ENCODE assay signal across 8 cellular contexts in the genomic region with DNA sequence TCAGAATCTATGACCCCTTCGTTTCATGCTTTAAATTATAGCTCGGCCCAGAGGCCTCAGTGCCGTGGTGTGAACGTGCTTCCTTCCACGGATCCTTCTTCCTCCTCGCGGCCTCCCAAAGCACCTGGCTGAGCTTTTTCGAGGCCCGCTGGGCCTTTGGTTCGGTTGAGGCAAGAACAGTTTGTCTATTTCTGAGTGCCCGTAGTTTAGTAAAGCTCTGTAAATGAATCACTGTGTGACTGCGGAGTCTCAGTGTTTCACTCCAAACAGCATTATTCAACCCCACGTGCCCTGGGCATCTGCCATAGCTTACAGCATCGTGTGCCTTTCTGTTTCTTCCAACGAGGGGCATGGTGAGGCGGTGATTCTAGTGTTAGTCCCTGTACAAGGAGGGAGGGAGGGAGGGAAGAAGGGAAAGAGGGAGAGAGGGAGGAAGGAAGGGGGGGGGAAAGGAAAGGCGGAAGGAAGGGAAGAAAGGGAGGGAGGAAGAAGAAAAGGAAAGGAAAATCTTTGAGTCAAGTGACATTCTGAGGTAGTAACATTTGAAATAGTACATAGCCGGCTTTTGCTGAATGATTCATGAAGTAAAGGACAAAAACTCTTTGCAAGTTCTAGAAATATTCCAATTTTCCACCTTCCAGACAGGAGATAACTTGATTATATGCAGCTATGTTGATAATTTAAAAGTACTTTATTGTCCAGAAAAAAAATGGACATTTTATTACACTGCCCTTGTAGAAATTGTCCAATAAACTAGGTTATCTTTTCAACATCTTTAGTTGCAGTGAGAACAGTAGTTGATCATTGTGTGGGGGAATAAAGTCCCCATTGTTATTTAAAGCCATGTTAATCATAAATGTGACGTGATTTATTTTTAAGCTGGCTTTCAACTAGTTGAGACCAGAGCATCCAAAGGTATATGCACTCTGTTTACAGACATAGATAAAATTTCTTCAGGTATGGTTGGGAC. TPM values are rescaled to one million over a fixed set of nuclear protein-coding genes. Genes with fewer than 3 reads are reported as not detected.
DNase-seq lines count a peak whose midpoint lies in the region; ATAC-seq and TF ChIP-seq lines count a peak whose summit lies in the region.

No MANE protein-coding gene starts in this region.

- H3K27me3 Mint-ChIP-seq in Caco-2 (ENCODE audit: insufficient read depth, unreplicated experiment) (peaks cover 10% of the 10 kb centered on the region), nephron (ENCODE audit: low read depth) (peaks cover 65% of the 10 kb centered on the region)
- H3K27me3 Mint-ChIP-seq in activated CD4-positive, alpha-beta T cell treated with anti-CD3 and anti-CD28 coated beads, Interleukin-2, amount 10 ng/mL, durations not matched to agents 7 days and 5 days, result peaks cover 68% of the 10 kb centered on the region

- peak overlapping the region; percentile 60 for H3K4me3 ChIP-seq in Caco-2 (ENCODE audit: low read depth, low read length)
- peak overlapping the region; percentile 65 for H3K4me3 ChIP-seq in Karpas-422 (ENCODE audit: low read length)

- no TSS peak for BruUV-seq in Caco-2 (replicated peaks; lab: Mats Ljungman, UMichigan)

- H3K4me3 Mint-ChIP-seq in Caco-2 (ENCODE audit: unreplicated experiment), result peak overlapping the region; percentile 93
- H3K4me3 Mint-ChIP-seq in activated CD4-positive, alpha-beta T cell treated with anti-CD3 and anti-CD28 coated beads, Interleukin-2, amount 10 ng/mL, durations not matched to agents 7 days and 5 days, result peak overlapping the region; percentile 82
- peak overlapping the region; percentile 90 to 96 (median 93) for H3K4me3 Mint-ChIP-seq in nephron

- H3K9me3 ChIP-seq in Caco-2 (no peaks in the 10 kb centered on the region), Karpas-422 (ENCODE audit: low read length) (no peaks in the 10 kb centered on the region)

- H3K79me2 ChIP-seq in Karpas-422 (ENCODE audit: low read length), result no peaks in the 10 kb centered on the region

- H4K20me1 ChIP-seq in Karpas-422 (ENCODE audit: insufficient read depth, low read depth, low read length), result no peaks in the 10 kb centered on the region; the same call in 1 of the 2 replicates

- H3K36me3 Mint-ChIP-seq in Caco-2 (ENCODE audit: insufficient read depth, unreplicated experiment), result peaks cover 6% of the 10 kb centered on the region
- H3K36me3 Mint-ChIP-seq in activated CD4-positive, alpha-beta T cell treated with anti-CD3 and anti-CD28 coated beads, Interleukin-2, amount 10 ng/mL, durations not matched to agents 7 days and 5 days (ENCODE audit: low read depth), result no peaks in the 10 kb centered on the region
- no peaks in the 10 kb centered on the region for H3K36me3 Mint-ChIP-seq in nephron (ENCODE audit: low read depth)

- H3K27ac ChIP-seq in Karpas-422 (ENCODE audit: low read length), result no peak overlapping the region

- peak overlapping the region; percentile 91 for H3K4me2 ChIP-seq in Karpas-422 (ENCODE audit: low read depth, low read length, poor library complexity, severe bottlenecking)

- no peak for TF ChIP-seq CTCF in Caco-2 (IDR thresholded peaks at IDR 0.05; ENCODE audit: insufficient read depth in 1 of 2, low read depth in 1 of 2, low read length in 1 of 2, severe bottlenecking in 1 of 2, unreplicated experiment in 1 of 2)
- no peak for TF ChIP-seq CTCF in nephron (IDR thresholded peaks at IDR 0.05; ENCODE audit: unreplicated experiment in 3 of 3)

- H3K36me3 ChIP-seq in Caco-2 (ENCODE audit: control insufficient read depth, insufficient read depth, low read length) (no peaks in the 10 kb centered on the region), Karpas-422 (ENCODE audit: insufficient read depth, low read length) (no peaks in the 10 kb centered on the region)

- H2AFZ ChIP-seq in Karpas-422 (ENCODE audit: low read length), result peak overlapping the region; percentile 96

- H3K9ac ChIP-seq in Karpas-422 (ENCODE audit: low read length), result peak overlapping the region; percentile 66

- POLR2A ChIA-PET in Caco-2 (lab: Charles Lee), result interaction anchor here (1.0 to 1.9 kb wide), 6 partner anchors 8 to 152 kb away, joined by 3 to 9 read pairs (median 6); partner anchors contain the start of gene PYGL
- POLR2A ChIA-PET in activated CD4-positive, alpha-beta T cell treated with anti-CD3 and anti-CD28 coated beads, Interleukin-2, amount 10 ng/mL, durations not matched to agents 7 days and 5 days (lab: Charles Lee), result no interaction called here

- H3K27ac Mint-ChIP-seq in Caco-2 (ENCODE audit: unreplicated experiment) (peak overlapping the region; percentile 68), nephron (peak overlapping the region; percentile 82 to 94 (median 92))
- H3K27ac Mint-ChIP-seq in activated CD4-positive, alpha-beta T cell treated with anti-CD3 and anti-CD28 coated beads, Interleukin-2, amount 10 ng/mL, durations not matched to agents 7 days and 5 days, result no peak overlapping the region

- no peaks in the 10 kb centered on the region for H3K9me2 ChIP-seq in Karpas-422 (replicated peaks; ENCODE audit: insufficient read depth, low read length)

- no peaks in the 10 kb centered on the region for H3K4me1 Mint-ChIP-seq in Caco-2 (ENCODE audit: low read depth, unreplicated experiment)
- H3K4me1 Mint-ChIP-seq in activated CD4-positive, alpha-beta T cell treated with anti-CD3 and anti-CD28 coated beads, Interleukin-2, amount 10 ng/mL, durations not matched to agents 7 days and 5 days, result peaks cover 19% of the 10 kb centered on the region
- H3K4me1 Mint-ChIP-seq in nephron, result peaks cover 26% of the 10 kb centered on the region

- H3K27me3 ChIP-seq in Caco-2 (replicated peaks; ENCODE audit: control insufficient read depth, insufficient read depth, low read length) (no peaks in the 10 kb centered on the region; the same call in 1 of the 2 replicates), Karpas-422 (ENCODE audit: low read length) (no peaks in the 10 kb centered on the region; the same call in 1 of the 2 replicates)

- intact Hi-C loops in Caco-2 (cut with micrococcal nuclease; ENCODE audit: unreplicated experiment), result loop anchor here (1.0 to 5.0 kb wide), 2 partner anchors 61 to 114 kb away; no protein-coding TSS in a partner anchor

- CTCF ChIA-PET in Caco-2 (lab: Charles Lee), result interaction anchor here (1.3 kb wide), 1 partner anchor 8 kb away, joined by 7 read pairs; no protein-coding TSS in a partner anchor
- CTCF ChIA-PET in activated CD4-positive, alpha-beta T cell treated with anti-CD3 and anti-CD28 coated beads, Interleukin-2, amount 10 ng/mL, durations not matched to agents 7 days and 5 days (lab: Charles Lee), result interaction anchor here (1.6 kb wide), 1 partner anchor 684 kb away, joined by 3 read pairs; no protein-coding TSS in a partner anchor

- H3K9me3 Mint-ChIP-seq in Caco-2 (ENCODE audit: unreplicated experiment) (no peaks in the 10 kb centered on the region), nephron (no peaks in the 10 kb centered on the region)
- H3K9me3 Mint-ChIP-seq in activated CD4-positive, alpha-beta T cell treated with anti-CD3 and anti-CD28 coated beads, Interleukin-2, amount 10 ng/mL, durations not matched to agents 7 days and 5 days, result no peaks in the 10 kb centered on the region

- H3K4me1 ChIP-seq in Caco-2, result no peaks in the 10 kb centered on the region
- peaks cover 26% of the 10 kb centered on the region for H3K4me1 ChIP-seq in Karpas-422 (ENCODE audit: low read length)

- peak in 1 of 2 experiments; percentile 35 for DNase-seq in Caco-2
- peak; percentile 59 for DNase-seq in Karpas-422
- DNase-seq in activated CD4-positive, alpha-beta T cell treated with anti-CD3 and anti-CD28 coated beads, Interleukin-2, amount 10 ng/mL, durations not matched to agents 7 days and 5 days, result no peak
- DNase-seq in fibroblast of peridontal ligament (ENCODE audit: extremely low read depth), result peak; percentile 49

- no peak for ATAC-seq in GM21367 (IDR thresholded peaks at IDR 0.05; ENCODE audit: unreplicated experiment)
- no peak for ATAC-seq in GM18511 (IDR thresholded peaks at IDR 0.05; ENCODE audit: unreplicated experiment)
- ATAC-seq in HG03039 (IDR thresholded peaks at IDR 0.05; ENCODE audit: unreplicated experiment), result no peak

RNA-seq across cellular contexts. Expression of gene TRIM9, which starts 1.2 kb away (rescaled TPM):
- total RNA-seq in Caco-2 (2022), result 2.7 and 3.0 TPM in 2 replicates
- total RNA-seq in Karpas-422 (2014; rRNA removed; shearing (Covaris generic); ENCODE audit: low replicate concordance), result 0.63 and 1.7 TPM in 2 replicates
- under 1 TPM; 0.30 to 0.44 TPM for total RNA-seq in activated CD4-positive, alpha-beta T cell treated with anti-CD3 and anti-CD28 coated beads, Interleukin-2, amount 10 ng/mL, durations not matched to agents 7 days and 5 days
